ENCODE assay signal across 34 cellular contexts in the genomic region with DNA sequence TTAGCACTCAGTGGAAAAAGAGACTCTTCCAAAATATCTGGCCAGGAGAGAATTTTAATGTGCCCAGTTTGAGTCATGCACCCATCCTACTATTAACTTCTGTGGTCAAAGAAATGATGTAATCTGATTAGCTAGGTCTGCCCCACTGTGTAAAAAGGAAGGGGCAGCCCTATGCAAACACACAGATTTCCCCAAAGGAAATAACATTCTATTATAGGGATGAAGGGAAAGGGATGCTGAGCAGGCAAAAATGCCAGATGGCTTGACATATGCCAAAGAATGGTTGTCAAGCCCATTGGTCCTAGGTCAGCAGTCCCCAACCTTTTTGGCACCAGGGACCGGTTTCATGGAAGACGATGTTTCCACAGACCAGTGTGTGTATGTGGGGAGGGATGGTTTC. TPM values are rescaled to one million over a fixed set of nuclear protein-coding genes. Genes with fewer than 3 reads are reported as not detected.
A peak's percentile ranks its signal among the peaks of the same experiment; 100 is the strongest.
DNase-seq lines count a peak whose midpoint lies in the region; FAIRE-seq and TF ChIP-seq lines count a peak whose summit lies in the region.
"Had no signal": no experiment of that assay in that cellular context is flagged by ENCODE, and none has a peak within 500 bp of the region (broad histone marks: within the 10 kb centered on the region; RNA-seq: fewer than 3 reads in every experiment).

No MANE protein-coding gene starts in this region.

- BruUV-seq in mammary epithelial cell (replicated peaks; lab: Mats Ljungman, UMichigan) (no TSS peak), MCF 10A (replicated peaks; lab: Mats Ljungman, UMichigan) (no TSS peak), A673 (replicated peaks; lab: Mats Ljungman, UMichigan) (no TSS peak)

- H3K36me3 ChIP-seq in mammary epithelial cell (ENCODE audit: insufficient read depth, low read length) (no peaks in the 10 kb centered on the region), A673 (ENCODE audit: insufficient read depth, low read length, poor library complexity, severe bottlenecking) (no peaks in the 10 kb centered on the region)
- H3K36me3 ChIP-seq: breast epithelium, left ventricle myocardium inferior, right atrium auricular region, vagina had no signal

- intact Hi-C loops in mammary epithelial cell (cut with micrococcal nuclease) = no loop called here
- intact Hi-C loops in MCF 10A (cut with micrococcal nuclease) = no loop called here
- intact Hi-C loops in A673 (cut with micrococcal nuclease; ENCODE audit: unreplicated experiment) = no loop called here

- TF ChIP-seq POLR2A in NB4 (IDR thresholded peaks at IDR 0.05; ENCODE audit: extremely low read depth, insufficient read length) = no peak

- H3K9ac ChIP-seq in mammary epithelial cell (ENCODE audit: insufficient read depth, low read length) = no peak overlapping the region
- H3K9ac ChIP-seq: parathyroid adenoma had no signal

- dilution Hi-C loops in mammary epithelial cell (cut with HindIII; ENCODE audit: low sequenced_read_pairs) = no loop called here

- no peak overlapping the region for H3K27ac Mint-ChIP-seq in MCF 10A (ENCODE audit: low read depth, unreplicated experiment)
- H3K27ac Mint-ChIP-seq in nephron progenitor cell = no peak overlapping the region
- H3K27ac Mint-ChIP-seq: activated CD4-positive, alpha-beta T cell treated with anti-CD3 and anti-CD28 coated beads for 36 hours; activated CD8-positive, alpha-beta T cell treated with anti-CD3 and anti-CD28 coated beads, Interleukin-2, amount 10 ng/mL, durations not matched to agents 7 days and 5 days; activated naive CD4-positive, alpha-beta T cell treated with anti-CD3 and anti-CD28 coated beads, Interleukin-2, amount 50 U/mL, for 24 hours; activated T-helper 17 cell treated with anti-CD3 and anti-CD28 coated beads, Interleukin-2, amount 50 U/mL, for 72 hours; CD4-positive, alpha-beta T cell had no signal

- H3K79me2 ChIP-seq in mammary epithelial cell (ENCODE audit: insufficient read depth, low read length) = no peaks in the 10 kb centered on the region
- H3K79me2 ChIP-seq: parathyroid adenoma had no signal

- POLR2A ChIA-PET in MCF 10A (lab: Yijun Ruan, JAX) = interaction anchor here (1.2 kb wide), 1 partner anchor 10 kb away, joined by 3 read pairs; no protein-coding TSS in a partner anchor
- POLR2A ChIA-PET in A673 (lab: Charles Lee; ENCODE audit: low non-redundant PET) = no interaction called here

- CTCF ChIA-PET in mammary epithelial cell (lab: Charles Lee; ENCODE audit: low non-redundant PET) = no interaction called here
- CTCF ChIA-PET in MCF 10A (lab: Yijun Ruan, JAX) = interaction anchor here (0.5 kb wide), 1 partner anchor 31 kb away, joined by 3 read pairs; no protein-coding TSS in a partner anchor
- CTCF ChIA-PET in A673 (lab: Charles Lee) = no interaction called here

- H3K27me3 ChIP-seq in mammary epithelial cell (ENCODE audit: insufficient read depth, low read length) (no peaks in the 10 kb centered on the region), A673 (replicated peaks; ENCODE audit: insufficient read depth, low read depth, low read length, poor library complexity) (no peaks in the 10 kb centered on the region)
- H3K27me3 ChIP-seq: breast epithelium, right atrium auricular region, testis, vagina had no signal

- H3K4me1 ChIP-seq in mammary epithelial cell (ENCODE audit: insufficient read depth, low read length) = peaks cover 2% of the 10 kb centered on the region
- H3K4me1 ChIP-seq in A673 (ENCODE audit: insufficient read depth, low read length, poor library complexity, severe bottlenecking) = no peaks in the 10 kb centered on the region
- H3K4me1 ChIP-seq: breast epithelium, left ventricle myocardium inferior, parathyroid adenoma, right atrium auricular region, testis, vagina had no signal

- DNase-seq in mammary epithelial cell (peak; percentile 25), MCF 10A (ENCODE audit: unreplicated experiment) (no peak), NB4 (ENCODE audit: low read depth) (peak; percentile 19), cerebellum (ENCODE audit: low spot score) (peak; percentile 55), urothelium cell line (ENCODE audit: low spot score) (peak; percentile 45), SHP77 (lab: John Stamatoyannopoulos, UW) (no peak), nephron progenitor cell (no peak), A673 (ENCODE audit: low spot score) (no peak)
- DNase-seq: activated CD4-positive, alpha-beta T cell treated with anti-CD3 and anti-CD28 coated beads for 36 hours; activated CD8-positive, alpha-beta T cell treated with anti-CD3 and anti-CD28 coated beads, Interleukin-2, amount 10 ng/mL, durations not matched to agents 7 days and 5 days; amniotic stem cell; CD4-positive, alpha-beta T cell; effector memory CD4-positive, alpha-beta T cell; H7; Karpas-422; left ventricle myocardium inferior; NCI-H1694; NCI-H510A; NK-92 treated with Interleukin-12 subunit alpha and Interleukin-12 subunit beta, amount 100 ng/mL, for 24 hours; Right ventricle myocardium superior; stimulated activated CD4-positive, alpha-beta T cell treated with anti-CD3 and anti-CD28 coated beads, Interleukin-1b, Interleukin-23, amount 100 ng/mL, for 48 hours; stimulated activated naive CD4-positive, alpha-beta T cell treated with Interleukin-2 at 50 U/mL for 16 hours; SW 1271; testis had no signal

- H3K27ac ChIP-seq in mammary epithelial cell (ENCODE audit: insufficient read depth, low read depth, low read length) (no peak overlapping the region), A673 (ENCODE audit: low read depth, low read length, poor library complexity, severe bottlenecking) (no peak overlapping the region)
- H3K27ac ChIP-seq: breast epithelium, left ventricle myocardium inferior, parathyroid adenoma, right atrium auricular region, testis, vagina, VCaP had no signal

- H3K9me3 ChIP-seq in mammary epithelial cell (replicated peaks; ENCODE audit: insufficient read depth, low read length) = no peaks in the 10 kb centered on the region
- H3K9me3 ChIP-seq in A673 (ENCODE audit: low read depth, low read length, poor library complexity, severe bottlenecking) = no peaks in the 10 kb centered on the region
- H3K9me3 ChIP-seq: breast epithelium, left ventricle myocardium inferior, right atrium auricular region, testis, vagina had no signal

- WGBS in mammary epithelial cell (ENCODE audit: low coverage, missing lambda C conversion rate) = 93% methylated on average over 2 of the region's 2 CpGs

- no peaks in the 10 kb centered on the region for H3K36me3 Mint-ChIP-seq in MCF 10A (ENCODE audit: insufficient read depth, unreplicated experiment)
- peaks cover 5% of the 10 kb centered on the region for H3K36me3 Mint-ChIP-seq in nephron progenitor cell (ENCODE audit: low read depth)
- H3K36me3 Mint-ChIP-seq: activated naive CD4-positive, alpha-beta T cell treated with anti-CD3 and anti-CD28 coated beads, Interleukin-2, amount 50 U/mL, for 24 hours had no signal

- H2AFZ ChIP-seq in mammary epithelial cell (ENCODE audit: low read depth, low read length) = no peak overlapping the region
- H2AFZ ChIP-seq: parathyroid adenoma had no signal

- H3K27me3 Mint-ChIP-seq in MCF 10A (ENCODE audit: insufficient read depth, unreplicated experiment) (no peaks in the 10 kb centered on the region), nephron progenitor cell (ENCODE audit: low read depth, poor library complexity) (no peaks in the 10 kb centered on the region)

- FAIRE-seq in urothelium cell line (lab: Jason Lieb, UNC) = no peak
- FAIRE-seq: colon, D721Med, GM12891 had no signal

- no peak overlapping the region for H3K4me3 ChIP-seq in mammary epithelial cell (replicated peaks in 1 of 3; ENCODE audit: insufficient read depth in 1 of 3, low read depth in 2 of 3, low read length in 3 of 3)
- no peak overlapping the region for H3K4me3 ChIP-seq in NB4 (ENCODE audit: low read depth, low read length)
- no peak overlapping the region for H3K4me3 ChIP-seq in A673 (ENCODE audit: low read depth, low read length, poor library complexity, severe bottlenecking)
- H3K4me3 ChIP-seq: breast epithelium, left ventricle myocardium inferior, right atrium auricular region, testis, vagina had no signal

- in situ Hi-C loops in mammary epithelial cell (cut with MboI; ENCODE audit: low sequenced_read_pairs in 2 of 2) = no loop called here

- H4K20me1 ChIP-seq in mammary epithelial cell (ENCODE audit: insufficient read depth, low read length) = no peaks in the 10 kb centered on the region

- H3K9me3 Mint-ChIP-seq in MCF 10A (ENCODE audit: unreplicated experiment) (no peaks in the 10 kb centered on the region), nephron progenitor cell (peaks cover 4% of the 10 kb centered on the region)
- H3K9me3 Mint-ChIP-seq: activated naive CD4-positive, alpha-beta T cell treated with anti-CD3 and anti-CD28 coated beads, Interleukin-2, amount 50 U/mL, for 24 hours; activated T-helper 17 cell treated with anti-CD3 and anti-CD28 coated beads, Interleukin-2, amount 50 U/mL, for 72 hours; CD4-positive, alpha-beta T cell had no signal

- H3K4me2 ChIP-seq in mammary epithelial cell (ENCODE audit: insufficient read depth, low read depth, low read length) = no peak overlapping the region

- H3K4me1 Mint-ChIP-seq in MCF 10A (ENCODE audit: insufficient read depth, unreplicated experiment) (no peaks in the 10 kb centered on the region), nephron progenitor cell (peaks cover 1% of the 10 kb centered on the region)
- H3K4me1 Mint-ChIP-seq: activated CD4-positive, alpha-beta T cell treated with anti-CD3 and anti-CD28 coated beads for 36 hours; activated naive CD4-positive, alpha-beta T cell treated with anti-CD3 and anti-CD28 coated beads, Interleukin-2, amount 50 U/mL, for 24 hours; activated T-helper 17 cell treated with anti-CD3 and anti-CD28 coated beads, Interleukin-2, amount 50 U/mL, for 72 hours had no signal

- H3K4me3 Mint-ChIP-seq in MCF 10A (ENCODE audit: unreplicated experiment) = no peak overlapping the region
- H3K4me3 Mint-ChIP-seq in nephron progenitor cell = no peak overlapping the region
- H3K4me3 Mint-ChIP-seq: activated CD4-positive, alpha-beta T cell treated with anti-CD3 and anti-CD28 coated beads for 36 hours; activated CD8-positive, alpha-beta T cell treated with anti-CD3 and anti-CD28 coated beads, Interleukin-2, amount 10 ng/mL, durations not matched to agents 7 days and 5 days; activated naive CD4-positive, alpha-beta T cell treated with anti-CD3 and anti-CD28 coated beads, Interleukin-2, amount 50 U/mL, for 24 hours; activated T-helper 17 cell treated with anti-CD3 and anti-CD28 coated beads, Interleukin-2, amount 50 U/mL, for 72 hours; CD4-positive, alpha-beta T cell had no signal

- TF ChIP-seq CTCF in mammary epithelial cell (conservative IDR thresholded peaks at IDR 0.05 in 1 of 2, IDR thresholded peaks at IDR 0.05 in 1 of 2; ENCODE audit: extremely low read depth in 1 of 2, insufficient read depth in 1 of 2, low read depth in 1 of 2, low read length in 2 of 2) (no peak), MCF 10A (IDR thresholded peaks at IDR 0.05; ENCODE audit: unreplicated experiment) (no peak), NB4 (IDR thresholded peaks at IDR 0.05; ENCODE audit: low read depth, low read length) (no peak), nephron progenitor cell (IDR thresholded peaks at IDR 0.05) (no peak), A673 (conservative IDR thresholded peaks at IDR 0.05; ENCODE audit: low read depth, low read length) (no peak)

RNA-seq across cellular contexts. Expression of a gene that starts 43.3 kb away (rescaled TPM):
- total RNA-seq in mammary epithelial cell (10 to 100 TPM; 60.5 to 87.6 TPM), MCF 10A (2022) (24.0 and 25.5 TPM in 2 replicates), cerebellum (109 TPM), A673 (2021) (44.2 and 50.8 TPM in 2 replicates)
- polyA plus RNA-seq in mammary epithelial cell = 83.0 TPM
- polyA minus RNA-seq in mammary epithelial cell = 239 TPM

Comparison
In these comparisons a context has a peak if more than half of its experiments do, and no peak if none do; other contexts are left out.
1. DNase-seq: peak in mammary epithelial cell (single experiment), NB4 (single experiment), cerebellum (single experiment) and urothelium cell line (single experiment); none in MCF 10A (single experiment), SHP77 (0 of 2), nephron progenitor cell (single experiment) and A673 (single experiment).